1 cellular context compared by ENCODE assay signal in the genomic region with DNA sequence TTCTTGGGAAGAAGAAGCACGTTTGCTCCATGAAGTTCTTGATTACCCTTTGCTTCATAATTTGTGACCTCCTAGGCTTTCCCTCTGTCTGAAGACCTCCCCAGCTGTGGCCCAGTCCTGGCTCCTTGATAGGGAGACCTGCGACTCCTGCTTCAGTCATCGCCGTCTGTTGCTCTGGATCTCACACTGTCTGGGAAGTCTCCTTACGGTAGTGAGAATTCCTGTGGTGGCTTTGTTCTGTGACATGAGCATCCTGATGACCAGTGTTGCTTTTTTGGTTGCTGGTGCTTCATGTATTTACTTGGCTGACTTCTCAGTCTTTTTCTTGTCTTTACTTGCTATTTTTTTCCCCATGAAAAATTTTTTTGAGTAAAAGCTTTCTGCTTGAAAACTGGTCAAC.
TF ChIP-seq lines count a peak whose summit lies in the region.

No MANE protein-coding gene starts in this region.

TF ChIP-seq in IMR-90, 13 proteins besides CTCF, POLR2A, EP300 and RAD21:
- TF ChIP-seq NFE2L2 (IDR thresholded peaks at IDR 0.05; ENCODE audit: low read depth, low read length) (no peak), MAZ (IDR thresholded peaks at IDR 0.05; ENCODE audit: borderline replicate concordance, low read depth, low read length) (no peak), MAFK (IDR thresholded peaks at IDR 0.05; ENCODE audit: low read depth, low read length) (no peak), MXI1 (IDR thresholded peaks at IDR 0.05; ENCODE audit: borderline replicate concordance, low read depth, low read length) (no peak), CHD1 (IDR thresholded peaks at IDR 0.05; ENCODE audit: low read depth, low read length) (no peak), SMC3 (IDR thresholded peaks at IDR 0.05; ENCODE audit: low read depth, low read length) (no peak), CEBPB (IDR thresholded peaks at IDR 0.05; ENCODE audit: low read depth, low read length) (no peak), RCOR1 (IDR thresholded peaks at IDR 0.05; ENCODE audit: insufficient replicate concordance, low read length) (no peak), BHLHE40 (IDR thresholded peaks at IDR 0.05; ENCODE audit: low read depth, low read length) (no peak), RFX5 (IDR thresholded peaks at IDR 0.05; ENCODE audit: low read depth, low read length) (no peak), FOS (IDR thresholded peaks at IDR 0.05; ENCODE audit: low read depth, low read length) (no peak)
- TF ChIP-seq, protein P1, sequence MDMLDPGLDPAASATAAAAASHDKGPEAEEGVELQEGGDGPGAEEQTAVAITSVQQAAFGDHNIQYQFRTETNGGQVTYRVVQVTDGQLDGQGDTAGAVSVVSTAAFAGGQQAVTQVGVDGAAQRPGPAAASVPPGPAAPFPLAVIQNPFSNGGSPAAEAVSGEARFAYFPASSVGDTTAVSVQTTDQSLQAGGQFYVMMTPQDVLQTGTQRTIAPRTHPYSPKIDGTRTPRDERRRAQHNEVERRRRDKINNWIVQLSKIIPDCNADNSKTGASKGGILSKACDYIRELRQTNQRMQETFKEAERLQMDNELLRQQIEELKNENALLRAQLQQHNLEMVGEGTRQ (IDR thresholded peaks at IDR 0.05; ENCODE audit: low read depth, low read length): no peak
- TF ChIP-seq, protein P2, sequence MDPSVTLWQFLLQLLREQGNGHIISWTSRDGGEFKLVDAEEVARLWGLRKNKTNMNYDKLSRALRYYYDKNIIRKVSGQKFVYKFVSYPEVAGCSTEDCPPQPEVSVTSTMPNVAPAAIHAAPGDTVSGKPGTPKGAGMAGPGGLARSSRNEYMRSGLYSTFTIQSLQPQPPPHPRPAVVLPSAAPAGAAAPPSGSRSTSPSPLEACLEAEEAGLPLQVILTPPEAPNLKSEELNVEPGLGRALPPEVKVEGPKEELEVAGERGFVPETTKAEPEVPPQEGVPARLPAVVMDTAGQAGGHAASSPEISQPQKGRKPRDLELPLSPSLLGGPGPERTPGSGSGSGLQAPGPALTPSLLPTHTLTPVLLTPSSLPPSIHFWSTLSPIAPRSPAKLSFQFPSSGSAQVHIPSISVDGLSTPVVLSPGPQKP (IDR thresholded peaks at IDR 0.05; ENCODE audit: borderline replicate concordance, low read depth, low read length): no peak
